ENCODE assay signal across 8 cellular contexts in the genomic region with DNA sequence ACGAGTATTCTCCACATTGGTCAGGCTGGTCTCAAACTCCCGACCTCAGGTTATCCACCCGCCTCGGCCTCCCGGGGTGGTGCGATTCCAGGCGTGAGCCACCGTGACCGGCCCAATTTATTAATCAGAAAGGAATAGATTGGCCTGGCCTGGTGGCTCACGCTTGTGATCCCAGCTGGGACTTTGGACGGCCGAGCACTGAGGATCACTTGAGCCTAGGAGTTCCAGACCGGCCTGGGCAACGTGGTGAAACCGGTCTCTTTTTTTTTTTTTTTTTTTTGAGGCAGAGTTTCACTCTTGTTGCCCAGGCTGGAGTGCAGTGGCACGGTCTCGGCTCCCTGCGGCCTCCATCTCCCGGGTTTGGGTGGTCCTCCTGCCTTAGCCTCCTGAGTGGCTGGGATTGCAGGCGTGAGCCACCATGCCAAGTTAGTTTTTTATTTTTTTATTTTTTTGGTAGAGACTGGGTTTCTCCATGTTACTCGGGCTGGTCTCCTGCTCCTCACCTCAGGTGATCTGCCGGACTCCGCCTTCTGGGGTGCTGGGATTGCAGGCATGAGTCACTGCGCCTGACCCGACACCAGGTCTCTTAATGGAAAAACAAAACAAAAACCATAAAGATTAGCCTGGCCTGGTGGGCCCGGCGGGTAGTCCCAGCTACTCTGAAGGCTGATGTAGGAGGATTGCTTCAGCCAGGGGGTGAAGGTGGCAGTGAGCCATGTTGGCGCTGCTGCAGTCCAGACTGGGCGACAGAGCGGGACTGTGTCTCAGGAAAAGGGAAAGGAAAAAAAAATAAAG.
DNase-seq lines count a peak whose midpoint lies in the region; FAIRE-seq and TF ChIP-seq lines count a peak whose summit lies in the region.
"Not testable (repeated sequence)": the region's sequence is repeated elsewhere in the genome, so short reads cannot be mapped to it uniquely, and the experiment has no call there.

No MANE protein-coding gene starts in this region.

- not testable (repeated sequence) for H3K79me2 ChIP-seq in PC-9 (ENCODE audit: low read depth)

- POLR2A ChIA-PET in PC-9 (lab: Charles Lee; ENCODE audit: unreplicated experiment) = not testable (repeated sequence)

- peak overlapping the region; percentile 51; the same call in 1 of the 2 replicates for H3K4me3 ChIP-seq in PC-9
- H3K4me3 ChIP-seq in coronary artery; small intestine (ENCODE audit: low read depth in 1 of 2, low read length in 2 of 2): not testable (repeated sequence)

- not testable (repeated sequence) for TF ChIP-seq POLR2A in H54 (IDR thresholded peaks at IDR 0.05; ENCODE audit: low read depth, low read length)

- not testable (repeated sequence) for FAIRE-seq in H54 (lab: Jason Lieb, UNC); small intestine (lab: Jason Lieb, UNC)

- peak overlapping the region; percentile 90 for H2AFZ ChIP-seq in PC-9

- intact Hi-C loops in PC-9 (cut with micrococcal nuclease; ENCODE audit: unreplicated experiment) = not testable (repeated sequence)

- BruUV-seq in PC-9 (replicated peaks; lab: Mats Ljungman, UMichigan) = TSS peak; percentile 69

- 62 to 82% (median 64%) methylated on average over 29 to 30 of the region's 30 CpGs for WGBS in small intestine, 3 donors

- H3K9me2 ChIP-seq in PC-9 (ENCODE audit: insufficient read depth) = not testable (repeated sequence)

- H3K4me2 ChIP-seq in PC-9 = peak overlapping the region; percentile 84

- not testable (repeated sequence) for H3K9me3 ChIP-seq in PC-9 (ENCODE audit: insufficient read depth, low read depth); small intestine (ENCODE audit: control insufficient read depth, low read depth)

- peak; percentile 4 for DNase-seq in Daoy (ENCODE audit: low read depth)
- peak; percentile 1 for DNase-seq in H54 (ENCODE audit: insufficient read length, low spot score)
- peak; percentile 72 for DNase-seq in HT-29 (ENCODE audit: low spot score)
- peak; percentile 90 to 91 for DNase-seq in PC-9
- peak; percentile 1 for DNase-seq in amniotic epithelial cell (ENCODE audit: low read depth)
- peak; percentile 29 for DNase-seq in coronary artery (ENCODE audit: low spot score)
- peak; percentile 77 for DNase-seq in islet precursor cell
- DNase-seq in small intestine = peak; percentile 75

- TF ChIP-seq CTCF in PC-9 (conservative IDR thresholded peaks at IDR 0.05); coronary artery (IDR thresholded peaks at IDR 0.05): not testable (repeated sequence)

- not testable (repeated sequence) for H4K20me1 ChIP-seq in PC-9 (ENCODE audit: insufficient read depth)

- not testable (repeated sequence) for H3K36me3 ChIP-seq in PC-9 (ENCODE audit: low read depth); small intestine (ENCODE audit: control insufficient read depth in 2 of 2, insufficient read depth in 2 of 2, low read length in 2 of 2)

- H3K4me1 ChIP-seq in PC-9 (replicated peaks; ENCODE audit: insufficient read depth) = peaks cover 13% of the 10 kb centered on the region; the same call in 1 of the 2 replicates
- H3K4me1 ChIP-seq in small intestine (ENCODE audit: control insufficient read depth in 2 of 2, insufficient read depth in 1 of 2, low read depth in 1 of 2, low read length in 1 of 2) = not testable (repeated sequence)

- not testable (repeated sequence) for H3F3A ChIP-seq in PC-9 (ENCODE audit: insufficient read depth, low read depth)

- not testable (repeated sequence) for H3K27me3 ChIP-seq in PC-9 (ENCODE audit: insufficient read depth, low read depth); small intestine (ENCODE audit: control insufficient read depth in 2 of 2, insufficient read depth in 2 of 2, low read length in 2 of 2)

- H3K27ac ChIP-seq in PC-9 = peak overlapping the region; percentile 90
- H3K27ac ChIP-seq in coronary artery; small intestine (ENCODE audit: low read depth in 1 of 2, low read length in 1 of 2): not testable (repeated sequence)

- CTCF ChIA-PET in PC-9 (lab: Charles Lee) = not testable (repeated sequence)

Comparison
In these comparisons a context has a peak if more than half of its experiments do, and no peak if none do; other contexts are left out.
1. DNase-seq: peak in every context shown above with its lines; median percentile 90 in PC-9; 77 in islet precursor cell; 75 in small intestine; 72 in HT-29; 29 in coronary artery; 4 in Daoy; 1 in H54; 1 in amniotic epithelial cell.